8 cellular contexts compared by ENCODE assay signal in genomic region chr12:19439059-19440018, GRCh38. TPM values are rescaled to one million over a fixed set of nuclear protein-coding genes. Genes with fewer than 3 reads are reported as not detected.
DNase-seq lines count a peak whose midpoint lies in the region; ATAC-seq, FAIRE-seq and TF ChIP-seq lines count a peak whose summit lies in the region.

TSS of gene AEBP2 (plus strand) at chr12:19439492. CDS start at chr12:19439700, 208 bp downstream.

- H3K9me3 Mint-ChIP-seq in Caco-2 (ENCODE audit: unreplicated experiment), result no peaks in the 10 kb centered on the region

- dilution Hi-C loops in endothelial cell of umbilical vein (cut with MboI; ENCODE audit: extremely low pct_ligation_motif_present, low sequenced_read_pairs), result no loop called here

- no peaks in the 10 kb centered on the region for H4K20me1 ChIP-seq in OCI-LY1 (ENCODE audit: insufficient read depth, low read length)
- H4K20me1 ChIP-seq in endothelial cell of umbilical vein (replicated peaks; ENCODE audit: control insufficient read depth, extremely low read depth, insufficient read depth, low read length), result peaks cover 6% of the 10 kb centered on the region

- H3F3A ChIP-seq in OCI-LY1 (ENCODE audit: insufficient read depth, low read length), result no peaks in the 10 kb centered on the region

- peak within 1 kb of the TSS; percentile 95 for H3K4me2 ChIP-seq in OCI-LY1 (ENCODE audit: low read length)
- no peak within 1 kb of the TSS for H3K4me2 ChIP-seq in endothelial cell of umbilical vein (ENCODE audit: insufficient read depth, low read length)

- H3K4me1 ChIP-seq in Caco-2 (peaks cover 20% of the 10 kb centered on the region), OCI-LY1 (ENCODE audit: insufficient read depth, low read length, severe bottlenecking) (peaks cover 23% of the 10 kb centered on the region), endothelial cell of umbilical vein (ENCODE audit: control insufficient read depth, extremely low read depth, insufficient read depth, low read length) (peaks cover 13% of the 10 kb centered on the region)

- H3K4me3 Mint-ChIP-seq in Caco-2 (ENCODE audit: unreplicated experiment), result peak within 1 kb of the TSS; percentile 98

- POLR2A ChIA-PET in Caco-2 (lab: Charles Lee) (interaction anchor here (0.6 to 1.2 kb wide), 2 partner anchors 91 to 136 kb away, joined by 3 to 6 read pairs; no protein-coding TSS in a partner anchor), endothelial cell of umbilical vein (lab: Charles Lee) (no interaction called here)

- peak; percentile 12 for TF ChIP-seq POLR2A in endothelial cell of umbilical vein (IDR thresholded peaks at IDR 0.05; ENCODE audit: low read depth, low read length)

- H3K9me3 ChIP-seq in Caco-2, result no peaks in the 10 kb centered on the region
- H3K9me3 ChIP-seq in OCI-LY1 (ENCODE audit: low read length), result no peaks in the 10 kb centered on the region
- no peaks in the 10 kb centered on the region for H3K9me3 ChIP-seq in endothelial cell of umbilical vein (replicated peaks; ENCODE audit: control insufficient read depth, insufficient read depth, low read length)

- H3K36me3 Mint-ChIP-seq in Caco-2 (ENCODE audit: insufficient read depth, unreplicated experiment), result peaks cover 38% of the 10 kb centered on the region

- no peaks in the 10 kb centered on the region for H3K27me3 Mint-ChIP-seq in Caco-2 (ENCODE audit: insufficient read depth, unreplicated experiment)

- H2AFZ ChIP-seq in OCI-LY1 (ENCODE audit: low read length), result no peak within 1 kb of the TSS
- H2AFZ ChIP-seq in endothelial cell of umbilical vein (ENCODE audit: low read depth, low read length), result peak within 1 kb of the TSS; percentile 26

- no peaks in the 10 kb centered on the region for H3K9me1 ChIP-seq in endothelial cell of umbilical vein (replicated peaks; ENCODE audit: control insufficient read depth, extremely low read depth, insufficient read depth, low read length)

- no peaks in the 10 kb centered on the region for H3K9me2 ChIP-seq in OCI-LY1 (ENCODE audit: low read depth, low read length)

- peak within 1 kb of the TSS; percentile 97 for H3K27ac Mint-ChIP-seq in Caco-2 (ENCODE audit: unreplicated experiment)

- H3K27ac ChIP-seq in OCI-LY1 (ENCODE audit: low read depth, low read length, poor library complexity, severe bottlenecking) (no peak within 1 kb of the TSS), endothelial cell of umbilical vein (ENCODE audit: insufficient read depth, low read depth, low read length) (peak within 1 kb of the TSS; percentile 74)

- TF ChIP-seq CTCF in Caco-2 (IDR thresholded peaks at IDR 0.05; ENCODE audit: insufficient read depth in 1 of 2, low read depth in 1 of 2, low read length in 1 of 2, severe bottlenecking in 1 of 2, unreplicated experiment in 1 of 2) (no peak), OCI-LY1 (IDR thresholded peaks at IDR 0.05; ENCODE audit: low read length) (no peak), endothelial cell of umbilical vein (IDR thresholded peaks at IDR 0.05; ENCODE audit: extremely low read depth in 1 of 2, insufficient read depth in 1 of 2, low read depth in 1 of 2, low read length in 2 of 2) (no peak)

- H3K27me3 ChIP-seq in Caco-2 (replicated peaks; ENCODE audit: control insufficient read depth, insufficient read depth, low read length) (no peaks in the 10 kb centered on the region), OCI-LY1 (ENCODE audit: insufficient read depth, low read length) (no peaks in the 10 kb centered on the region), endothelial cell of umbilical vein (ENCODE audit: control insufficient read depth in 2 of 2, insufficient read depth in 2 of 2, low read length in 2 of 2) (peaks cover 0 to 6% of the 10 kb centered on the region in 2 experiments)

- no peaks in the 10 kb centered on the region for H3K36me3 ChIP-seq in Caco-2 (ENCODE audit: control insufficient read depth, insufficient read depth, low read length)
- H3K36me3 ChIP-seq in OCI-LY1 (ENCODE audit: insufficient read depth, low read length), result peaks cover 32% of the 10 kb centered on the region
- no peaks in the 10 kb centered on the region for H3K36me3 ChIP-seq in endothelial cell of umbilical vein (ENCODE audit: control insufficient read depth in 2 of 2, extremely low read depth in 1 of 2, insufficient read depth in 2 of 2, low read length in 2 of 2)

- peak within 1 kb of the TSS; percentile 89 for H3K9ac ChIP-seq in OCI-LY1 (ENCODE audit: low read length)
- H3K9ac ChIP-seq in endothelial cell of umbilical vein (replicated peaks; ENCODE audit: extremely low read depth, insufficient read depth, low read length), result peak within 1 kb of the TSS; percentile 92

- H3K4me3 ChIP-seq in Caco-2 (ENCODE audit: low read depth, low read length), result peak within 1 kb of the TSS; percentile 100
- peak within 1 kb of the TSS; percentile 81 for H3K4me3 ChIP-seq in OCI-LY1 (ENCODE audit: low read depth, low read length, poor library complexity, severe bottlenecking)
- H3K4me3 ChIP-seq in endothelial cell of umbilical vein (replicated peaks in 1 of 3; ENCODE audit: insufficient read depth in 1 of 3, low read depth in 1 of 3, low read length in 3 of 3), result peak within 1 kb of the TSS; percentile 90 to 97 (median 97)

- CTCF ChIA-PET in Caco-2 (lab: Charles Lee) (interaction anchor here (0.7 kb wide), 1 partner anchor 134 kb away, joined by 5 read pairs; no protein-coding TSS in a partner anchor), endothelial cell of umbilical vein (lab: Charles Lee) (no interaction called here)

- BruUV-seq in Caco-2 (replicated peaks; lab: Mats Ljungman, UMichigan) (no TSS peak), endothelial cell of umbilical vein (replicated peaks; lab: Mats Ljungman, UMichigan) (no TSS peak)

- peaks cover 23% of the 10 kb centered on the region for H3K4me1 Mint-ChIP-seq in Caco-2 (ENCODE audit: low read depth, unreplicated experiment)

- DNase-seq in Caco-2 (peak; percentile 94 to 95), HT1080 (ENCODE audit: low read depth) (peak; percentile 88), endothelial cell of umbilical vein (ENCODE audit: low read depth, low spot score) (peak; percentile 94), middle frontal gyrus (ENCODE audit: extremely low spot score, low spot score) (peak; percentile 91)
- DNase-seq in activated CD8-positive, alpha-beta memory T cell treated with anti-CD3 and anti-CD28 coated beads, Interleukin-2, amount 50 U/mL, for 48 hours, result peak; percentile 89
- peak; percentile 73 to 90 for DNase-seq in stimulated activated CD8-positive, alpha-beta memory T cell treated with anti-CD3 and anti-CD28 coated beads, Interleukin-2, amount 100 ng/mL, for 1 hour (ENCODE audit: low read depth in 2 of 2)

- H3K79me2 ChIP-seq in OCI-LY1 (ENCODE audit: insufficient read depth, low read length) (peaks cover 40% of the 10 kb centered on the region), endothelial cell of umbilical vein (ENCODE audit: control insufficient read depth, insufficient read depth, low read length) (peaks cover 45% of the 10 kb centered on the region)

- FAIRE-seq in endothelial cell of umbilical vein (lab: Jason Lieb, UNC), result peak; percentile 77

- ATAC-seq in GM21367 (IDR thresholded peaks at IDR 0.05; ENCODE audit: unreplicated experiment), result peak; percentile 83

- intact Hi-C loops in Caco-2 (cut with micrococcal nuclease; ENCODE audit: unreplicated experiment), result loop anchor here (2.0 to 5.0 kb wide), 2 partner anchors 37 to 67 kb away; no protein-coding TSS in a partner anchor
- intact Hi-C loops in endothelial cell of umbilical vein (cut with micrococcal nuclease), result loop anchor here (5.0 kb wide), 3 partner anchors 138 to 938 kb away; no protein-coding TSS in a partner anchor

TF ChIP-seq in endothelial cell of umbilical vein, 7 proteins besides CTCF, POLR2A, EP300 and RAD21:
- TF ChIP-seq MYC (IDR thresholded peaks at IDR 0.05; ENCODE audit: low read depth, low read length) (peak; percentile 89), GATA2 (IDR thresholded peaks at IDR 0.05; ENCODE audit: insufficient read depth, insufficient read length, low read depth, low read length) (no peak), FOS (IDR thresholded peaks at IDR 0.05; ENCODE audit: borderline replicate concordance, insufficient read depth, low read length) (no peak), POLR2AphosphoS5 (IDR thresholded peaks at IDR 0.05; ENCODE audit: insufficient read depth, low read depth, low read length) (peak; percentile 41), MAX (IDR thresholded peaks at IDR 0.05; ENCODE audit: insufficient read depth, insufficient read length) (peak; percentile 79), EZH2 (IDR thresholded peaks at IDR 0.05; ENCODE audit: borderline replicate concordance, low read depth, low read length, severe bottlenecking) (no peak), JUN (IDR thresholded peaks at IDR 0.05; ENCODE audit: borderline replicate concordance, insufficient read depth, insufficient read length, low read depth) (no peak)
TF ChIP-seq in endothelial cell of umbilical vein: peak in this region for 3.

RNA-seq across cellular contexts. Expression of gene AEBP2, which starts in this region (rescaled TPM):
- total RNA-seq in Caco-2 (2022) (68.0 and 76.5 TPM in 2 replicates), endothelial cell of umbilical vein (42.2 and 45.1 TPM in 2 replicates)
- total RNA-seq in HT1080 (2014; rRNA removed; shearing (Covaris generic)), result 8.6 and 16.1 TPM in 2 replicates
- polyA plus RNA-seq in HT1080 (2015; cell fraction: cytosol; rRNA removed), result 20.8 and 23.9 TPM in 2 replicates
- polyA plus RNA-seq in HT1080 (2015; cell fraction: nucleus; rRNA removed), result 20.1 and 21.6 TPM in 2 replicates
- polyA plus RNA-seq in endothelial cell of umbilical vein, result 5.5 and 8.8 TPM in 2 replicates
- 12.9 and 14.3 TPM in 2 replicates for polyA plus RNA-seq in endothelial cell of umbilical vein (2011; cell fraction: cytosol; rRNA removed)
- 15.2 and 18.0 TPM in 2 replicates for polyA plus RNA-seq in endothelial cell of umbilical vein (2011; cell fraction: nucleus; rRNA removed)
- polyA plus RNA-seq in endothelial cell of umbilical vein (2012), result 25.2 and 27.9 TPM in 2 replicates
- 14.6 and 19.6 TPM in 2 replicates for polyA minus RNA-seq in endothelial cell of umbilical vein
- polyA minus RNA-seq in endothelial cell of umbilical vein (2011; cell fraction: cytosol; rRNA and poly(A)+ RNA removed), result 17.5 TPM
- 18.3 and 25.1 TPM in 2 replicates for polyA minus RNA-seq in endothelial cell of umbilical vein (2011; cell fraction: nucleus; rRNA and poly(A)+ RNA removed)
